ENCODE assay signal across 9 cellular contexts in genomic region chr5:137320056-137321045, GRCh38.
A peak's percentile ranks its signal among the peaks of the same experiment; 100 is the strongest.
DNase-seq lines count a peak whose midpoint lies in the region; ATAC-seq, FAIRE-seq and TF ChIP-seq lines count a peak whose summit lies in the region.
"Had no signal": no experiment of that assay in that cellular context is flagged by ENCODE, and none has a peak within 500 bp of the region (broad histone marks: within the 10 kb centered on the region; RNA-seq: fewer than 3 reads in every experiment).

No MANE protein-coding gene starts in this region.

- no peaks in the 10 kb centered on the region for H3K36me3 ChIP-seq in thyroid gland

- TF ChIP-seq CTCF in MCF 10A (IDR thresholded peaks at IDR 0.05; ENCODE audit: unreplicated experiment) (peak; percentile 93), thyroid gland (IDR thresholded peaks at IDR 0.05) (peak; percentile 64 to 91 (median 78))

- H3K27me3 ChIP-seq in thyroid gland: no peaks in the 10 kb centered on the region

- intact Hi-C loops in activated CD4-positive, alpha-beta T cell treated with anti-CD3 and anti-CD28 coated beads, Interleukin-2, amount 10 ng/mL, durations not matched to agents 24 days and 14 days (cut with micrococcal nuclease): no loop called here
- intact Hi-C loops in MCF 10A (cut with micrococcal nuclease) (loop anchor here (1.0 to 5.0 kb wide), 6 partner anchors 24 to 518 kb away; partner anchors contain the start of gene SPOCK1), thyroid gland (cut with DNase I) (loop anchor here (5.0 kb wide), 1 partner anchor 177 kb away; the partner anchor contains the start of gene SPOCK1), sciatic nerve (cut with DNase I) (no loop called here)

- 3 to 7% methylated on average over 3 of the region's 3 CpGs for WGBS in thyroid gland, 2 donors

- H3K27me3 Mint-ChIP-seq in activated CD4-positive, alpha-beta T cell treated with anti-CD3 and anti-CD28 coated beads, Interleukin-2, amount 10 ng/mL, durations not matched to agents 24 days and 14 days: peaks cover 9% of the 10 kb centered on the region
- no peaks in the 10 kb centered on the region for H3K27me3 Mint-ChIP-seq in MCF 10A (ENCODE audit: insufficient read depth, unreplicated experiment)

- H3K9me3 Mint-ChIP-seq in activated CD4-positive, alpha-beta T cell treated with anti-CD3 and anti-CD28 coated beads, Interleukin-2, amount 10 ng/mL, durations not matched to agents 24 days and 14 days: no peaks in the 10 kb centered on the region
- no peaks in the 10 kb centered on the region for H3K9me3 Mint-ChIP-seq in MCF 10A (ENCODE audit: unreplicated experiment)

- TF ChIP-seq POLR2A in thyroid gland (IDR thresholded peaks at IDR 0.05): no peak

- CTCF ChIA-PET in MCF 10A (lab: Yijun Ruan, JAX): interaction anchor here (0.5 to 10.7 kb wide), 133 partner anchors 8 to 1768 kb away, joined by 3 to 238 read pairs (median 5); partner anchors contain the start of gene SPOCK1

- H3K4me3 Mint-ChIP-seq in activated CD4-positive, alpha-beta T cell treated with anti-CD3 and anti-CD28 coated beads, Interleukin-2, amount 10 ng/mL, durations not matched to agents 24 days and 14 days: no peak overlapping the region
- H3K4me3 Mint-ChIP-seq in MCF 10A (ENCODE audit: unreplicated experiment): no peak overlapping the region

- BruUV-seq in MCF 10A (replicated peaks; lab: Mats Ljungman, UMichigan): no TSS peak

- no peaks in the 10 kb centered on the region for H3K4me1 Mint-ChIP-seq in activated CD4-positive, alpha-beta T cell treated with anti-CD3 and anti-CD28 coated beads, Interleukin-2, amount 10 ng/mL, durations not matched to agents 24 days and 14 days
- peaks cover 11% of the 10 kb centered on the region for H3K4me1 Mint-ChIP-seq in MCF 10A (ENCODE audit: insufficient read depth, unreplicated experiment)

- H3K9me3 ChIP-seq in thyroid gland: no peaks in the 10 kb centered on the region

- peak; percentile 69 for FAIRE-seq in islet of Langerhans (lab: Jason Lieb, UNC)
- FAIRE-seq: colon had no signal

- H3K36me3 Mint-ChIP-seq in activated CD4-positive, alpha-beta T cell treated with anti-CD3 and anti-CD28 coated beads, Interleukin-2, amount 10 ng/mL, durations not matched to agents 24 days and 14 days (ENCODE audit: low read depth): no peaks in the 10 kb centered on the region
- H3K36me3 Mint-ChIP-seq in MCF 10A (ENCODE audit: insufficient read depth, unreplicated experiment): no peaks in the 10 kb centered on the region

- DNase-seq in activated CD4-positive, alpha-beta T cell treated with anti-CD3 and anti-CD28 coated beads, Interleukin-2, amount 10 ng/mL, durations not matched to agents 24 days and 14 days: peak; percentile 79
- no peak for DNase-seq in activated CD4-positive, alpha-beta T cell treated with anti-CD3 and anti-CD28 coated beads for 4 hours
- DNase-seq in HK-2 (ENCODE audit: unreplicated experiment) (peak; percentile 44), NOMO-1 treated with DMSO at 0.1 percent for 48 hours (lab: John Stamatoyannopoulos, UW; ENCODE audit: unreplicated experiment) (peak; percentile 56), MCF 10A (ENCODE audit: unreplicated experiment) (peak; percentile 78), thyroid gland (peak; percentile 48 to 52), sciatic nerve (ENCODE audit: low spot score) (no peak)

- no peak overlapping the region for H3K4me3 ChIP-seq in thyroid gland (replicated peaks in 1 of 3)

- POLR2A ChIA-PET in MCF 10A (lab: Yijun Ruan, JAX): interaction anchor here (0.6 to 1.4 kb wide), 6 partner anchors 10 to 241 kb away, joined by 3 to 12 read pairs (median 4); partner anchors contain the start of gene SPOCK1

- H3K4me1 ChIP-seq in thyroid gland: peaks cover 0 to 5% of the 10 kb centered on the region in 2 donors

- no peak overlapping the region for H3K27ac Mint-ChIP-seq in activated CD4-positive, alpha-beta T cell treated with anti-CD3 and anti-CD28 coated beads, Interleukin-2, amount 10 ng/mL, durations not matched to agents 24 days and 14 days
- peak overlapping the region; percentile 32 for H3K27ac Mint-ChIP-seq in MCF 10A (ENCODE audit: low read depth, unreplicated experiment)

- H3K27ac ChIP-seq in thyroid gland: no peak overlapping the region

- no peak for ATAC-seq in sciatic nerve

Comparison
In these comparisons a context has a peak if more than half of its experiments do, and no peak if none do; other contexts are left out.
1. DNase-seq: peak in activated CD4-positive, alpha-beta T cell treated with anti-CD3 and anti-CD28 coated beads, Interleukin-2, amount 10 ng/mL, durations not matched to agents 24 days and 14 days (single experiment), HK-2 (single experiment), NOMO-1 treated with DMSO at 0.1 percent for 48 hours (single experiment), MCF 10A (single experiment) and thyroid gland (2 of 2); none in activated CD4-positive, alpha-beta T cell treated with anti-CD3 and anti-CD28 coated beads for 4 hours (0 of 2) and sciatic nerve (single experiment).
2. intact Hi-C loops: an anchor here in MCF 10A (1.0 to 5.0 kb wide) and thyroid gland (5.0 kb wide); none called in activated CD4-positive, alpha-beta T cell treated with anti-CD3 and anti-CD28 coated beads, Interleukin-2, amount 10 ng/mL, durations not matched to agents 24 days and 14 days and sciatic nerve.